Comparison of ENCODE assay signal across 8 cellular contexts in the genomic region with DNA sequence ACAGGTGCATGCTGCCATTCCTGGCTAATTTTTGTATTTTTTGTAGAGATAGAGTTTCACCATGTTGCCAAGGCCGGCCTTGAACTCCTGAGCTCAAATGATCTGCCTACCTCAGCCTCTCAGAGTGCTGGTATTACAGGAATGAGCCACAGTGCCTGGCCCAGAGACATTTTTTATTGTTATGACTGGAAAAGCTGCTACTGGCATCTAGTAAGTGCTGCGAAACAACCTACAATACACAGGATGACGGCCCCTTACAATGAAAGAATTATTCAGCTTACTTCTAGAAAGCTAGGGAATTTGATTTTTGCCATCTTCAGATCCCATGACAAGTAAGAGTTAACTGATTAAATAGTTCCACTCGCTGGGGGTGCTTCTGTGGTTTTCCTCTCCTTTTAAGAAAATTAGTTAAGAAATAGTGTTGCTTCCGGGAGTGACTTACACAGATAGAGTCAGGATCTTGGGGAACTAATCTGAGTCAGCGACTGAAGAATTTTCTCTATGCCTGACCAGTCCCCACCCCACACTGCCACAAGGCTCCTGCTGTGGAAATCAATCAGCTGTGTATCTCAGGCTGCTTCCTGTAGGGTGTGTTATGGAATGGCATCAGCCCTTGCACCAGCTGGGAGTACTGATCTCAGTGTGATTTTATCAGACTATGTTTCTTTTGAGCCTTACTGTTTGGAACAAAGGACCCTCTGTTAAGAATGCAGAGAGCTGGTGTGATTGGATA.
DNase-seq lines count a peak whose midpoint lies in the region; ATAC-seq, FAIRE-seq and TF ChIP-seq lines count a peak whose summit lies in the region.

No MANE protein-coding gene starts in this region.

- peak overlapping the region; percentile 48 for H3K4me2 ChIP-seq in K562 (ENCODE audit: insufficient read depth, low read length)

- H3K4me1 ChIP-seq in K562 (replicated peaks in 1 of 2; ENCODE audit: control insufficient read depth in 2 of 2, insufficient read depth in 2 of 2, low read length in 2 of 2) (peaks cover 19 to 54% of the 10 kb centered on the region in 2 experiments), kidney (ENCODE audit: control insufficient read depth in 1 of 2, insufficient read depth in 1 of 2, low read depth in 1 of 2, low read length in 2 of 2) (peaks cover 18 to 31% of the 10 kb centered on the region in 2 donors)

- DNase-seq in activated naive CD4-positive, alpha-beta T cell treated with Interleukin-2 at 50 U/mL for 16 hours, result peak; percentile 42
- DNase-seq in activated naive CD4-positive, alpha-beta T cell (lab: John Stamatoyannopoulos, UW), result no peak
- DNase-seq in RPMI7951 (ENCODE audit: low read depth) (peak; percentile 98), K562 (ENCODE audit: extremely low read depth in 1 of 4, low spot score in 3 of 4) (peak; percentile 70 to 85 (median 76)), kidney (peak; percentile 85)
- peak; percentile 19 for DNase-seq in stimulated activated CD4-positive, alpha-beta T cell treated with anti-CD3 and anti-CD28 coated beads, Interleukin-12 subunit alpha, Interleukin-12 subunit beta, amount 100 ng/mL, for 4 hours

- no peak for TF ChIP-seq POLR2A in K562 (conservative IDR thresholded peaks at IDR 0.05)

- in situ Hi-C loops in K562 (cut with MboI), result no loop called here

- peaks cover 45% of the 10 kb centered on the region for H3K79me2 ChIP-seq in K562 (ENCODE audit: control insufficient read depth, insufficient read depth, low read length)

- TF ChIP-seq RAD21 in K562 (CRISPR knock-in tag; conservative IDR thresholded peaks at IDR 0.05 in 1 of 2, IDR thresholded peaks at IDR 0.05 in 1 of 2), result no peak; a peak in 2 of 4 replicates

- peak; percentile 84 for TF ChIP-seq EP300 in K562 (IDR thresholded peaks at IDR 0.05; ENCODE audit: low read length)

- POLR2A ChIA-PET in K562 (lab: Yijun Ruan, JAX), result interaction anchor here (0.5 to 6.2 kb wide), 7 partner anchors 9 to 318 kb away, joined by 3 to 42 read pairs (median 4); no protein-coding TSS in a partner anchor

- no peaks in the 10 kb centered on the region for H4K20me1 ChIP-seq in K562 (replicated peaks; ENCODE audit: control insufficient read depth, insufficient read depth, low read length)

- H3K36me3 ChIP-seq in K562 (ENCODE audit: control insufficient read depth, insufficient read depth, low read length) (peaks cover 5% of the 10 kb centered on the region; the same call in 2 of the 3 replicates), kidney (ENCODE audit: control insufficient read depth in 1 of 2, insufficient read depth in 2 of 2, low read length in 2 of 2) (no peaks in the 10 kb centered on the region)

- H3K4me3 ChIP-seq in K562 (no peak overlapping the region), kidney (ENCODE audit: low read length in 2 of 2) (no peak overlapping the region)

- no peaks in the 10 kb centered on the region for H3K27me3 ChIP-seq in K562 (ENCODE audit: control insufficient read depth in 2 of 2, insufficient read depth in 2 of 2, low read length in 2 of 2)

- no TSS peak for BruUV-seq in K562 (replicated peaks; lab: Mats Ljungman, UMichigan)

- H3K27ac ChIP-seq in K562 (ENCODE audit: extremely low read depth, low read depth, low read length) (peak overlapping the region; percentile 70; the same call in 2 of the 3 replicates), kidney (ENCODE audit: low read depth in 2 of 2, low read length in 2 of 2) (peak overlapping the region; percentile 59 to 85)

- FAIRE-seq in K562 (lab: Jason Lieb, UNC) (peak; percentile 86), kidney (lab: Jason Lieb, UNC) (peak; percentile 74)

- H3K9me3 ChIP-seq in K562 (replicated peaks; ENCODE audit: control insufficient read depth, insufficient read depth, low read depth, low read length) (no peaks in the 10 kb centered on the region), kidney (ENCODE audit: control insufficient read depth in 1 of 2, low read length in 2 of 2) (no peaks in the 10 kb centered on the region)

- TF ChIP-seq CTCF in K562 (IDR thresholded peaks at IDR 0.05 in 2 of 3, conservative IDR thresholded peaks at IDR 0.05 in 1 of 3; ENCODE audit: insufficient read depth in 2 of 3, low read depth in 1 of 3, low read length in 3 of 3) (peak in 1 of 3 experiments; percentile 15; a peak in 1 of 6 replicates), kidney (IDR thresholded peaks at IDR 0.05; ENCODE audit: borderline replicate concordance, extremely low read depth, insufficient read depth) (no peak)

- peaks cover 3% of the 10 kb centered on the region for H3K9me1 ChIP-seq in K562 (ENCODE audit: control insufficient read depth, insufficient read depth, low read length)

- CTCF ChIA-PET in K562 (lab: Yijun Ruan, JAX; ENCODE audit: low intra/inter-chr PET ratio), result no interaction called here

- H3K9ac ChIP-seq in K562 (ENCODE audit: insufficient read depth in 1 of 2, low read depth in 2 of 2, low read length in 2 of 2) (peak overlapping the region in 1 of 2 experiments; percentile 26; a peak in 2 of 4 replicates), kidney (ENCODE audit: low read length in 2 of 2) (peak overlapping the region in 1 of 2 donors; percentile 53)

- 20% methylated on average over 6 of the region's 6 CpGs for WGBS in K562 (ENCODE audit: insufficient coverage, low coverage, missing lambda C conversion rate)

- ATAC-seq in K562 (peak; percentile 90), GM21825 (IDR thresholded peaks at IDR 0.05; ENCODE audit: unreplicated experiment) (no peak), HG02759 (IDR thresholded peaks at IDR 0.05; ENCODE audit: unreplicated experiment) (no peak)

- intact Hi-C loops in K562 (cut with micrococcal nuclease) (no loop called here), kidney (cut with DNase I) (no loop called here)

- no peak overlapping the region for H2AFZ ChIP-seq in K562 (ENCODE audit: low read depth, low read length)

TF ChIP-seq in K562, 482 proteins besides CTCF, POLR2A, EP300 and RAD21 (continues in another document):
- peak; percentile 18 to 31; a peak in 1 of 4 replicates for TF ChIP-seq NRF1 (conservative IDR thresholded peaks at IDR 0.05 in 1 of 2, IDR thresholded peaks at IDR 0.05 in 1 of 2)
- TF ChIP-seq ZNF175 (CRISPR knock-in tag; IDR thresholded peaks at IDR 0.05; ENCODE audit: low read depth), result peak; percentile 43; the same call in 1 of the 2 replicates
- TF ChIP-seq SOX6 (IDR thresholded peaks at IDR 0.05), result peak; percentile 85
- TF ChIP-seq BRD9 (IDR thresholded peaks at IDR 0.05; ENCODE audit: low read depth, partially characterized antibody), result peak; percentile 60
- TF ChIP-seq KLF16 (IDR thresholded peaks at IDR 0.05), result peak; percentile 82
- peak; percentile 61 to 67 for TF ChIP-seq KDM1A (IDR thresholded peaks at IDR 0.05)
- TF ChIP-seq, protein P1, sequence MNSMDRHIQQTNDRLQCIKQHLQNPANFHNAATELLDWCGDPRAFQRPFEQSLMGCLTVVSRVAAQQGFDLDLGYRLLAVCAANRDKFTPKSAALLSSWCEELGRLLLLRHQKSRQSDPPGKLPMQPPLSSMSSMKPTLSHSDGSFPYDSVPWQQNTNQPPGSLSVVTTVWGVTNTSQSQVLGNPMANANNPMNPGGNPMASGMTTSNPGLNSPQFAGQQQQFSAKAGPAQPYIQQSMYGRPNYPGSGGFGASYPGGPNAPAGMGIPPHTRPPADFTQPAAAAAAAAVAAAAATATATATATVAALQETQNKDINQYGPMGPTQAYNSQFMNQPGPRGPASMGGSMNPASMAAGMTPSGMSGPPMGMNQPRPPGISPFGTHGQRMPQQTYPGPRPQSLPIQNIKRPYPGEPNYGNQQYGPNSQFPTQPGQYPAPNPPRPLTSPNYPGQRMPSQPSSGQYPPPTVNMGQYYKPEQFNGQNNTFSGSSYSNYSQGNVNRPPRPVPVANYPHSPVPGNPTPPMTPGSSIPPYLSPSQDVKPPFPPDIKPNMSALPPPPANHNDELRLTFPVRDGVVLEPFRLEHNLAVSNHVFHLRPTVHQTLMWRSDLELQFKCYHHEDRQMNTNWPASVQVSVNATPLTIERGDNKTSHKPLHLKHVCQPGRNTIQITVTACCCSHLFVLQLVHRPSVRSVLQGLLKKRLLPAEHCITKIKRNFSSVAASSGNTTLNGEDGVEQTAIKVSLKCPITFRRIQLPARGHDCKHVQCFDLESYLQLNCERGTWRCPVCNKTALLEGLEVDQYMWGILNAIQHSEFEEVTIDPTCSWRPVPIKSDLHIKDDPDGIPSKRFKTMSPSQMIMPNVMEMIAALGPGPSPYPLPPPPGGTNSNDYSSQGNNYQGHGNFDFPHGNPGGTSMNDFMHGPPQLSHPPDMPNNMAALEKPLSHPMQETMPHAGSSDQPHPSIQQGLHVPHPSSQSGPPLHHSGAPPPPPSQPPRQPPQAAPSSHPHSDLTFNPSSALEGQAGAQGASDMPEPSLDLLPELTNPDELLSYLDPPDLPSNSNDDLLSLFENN (IDR thresholded peaks at IDR 0.05; ENCODE audit: low read depth in 2 of 2, low read length in 2 of 2), result 0 out of 4 replicates have a peak, but pooled peaks of 1 of the 2 experiments have one; percentile 60
- no peak for TF ChIP-seq POLR2H (tag; IDR thresholded peaks at IDR 0.05; ENCODE audit: low read depth)
- TF ChIP-seq, protein P2, sequence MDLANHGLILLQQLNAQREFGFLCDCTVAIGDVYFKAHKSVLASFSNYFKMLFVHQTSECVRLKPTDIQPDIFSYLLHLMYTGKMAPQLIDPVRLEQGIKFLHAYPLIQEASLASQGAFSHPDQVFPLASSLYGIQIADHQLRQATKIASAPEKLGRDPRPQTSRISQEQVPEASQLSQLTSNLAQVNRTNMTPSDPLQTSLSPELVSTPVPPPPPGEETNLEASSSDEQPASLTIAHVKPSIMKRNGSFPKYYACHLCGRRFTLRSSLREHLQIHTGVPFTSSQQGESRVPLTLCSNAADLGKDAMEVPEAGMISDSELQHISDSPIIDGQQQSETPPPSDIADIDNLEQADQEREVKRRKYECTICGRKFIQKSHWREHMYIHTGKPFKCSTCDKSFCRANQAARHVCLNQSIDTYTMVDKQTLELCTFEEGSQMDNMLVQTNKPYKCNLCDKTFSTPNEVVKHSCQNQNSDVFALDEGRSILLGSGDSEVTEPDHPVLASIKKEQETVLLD (IDR thresholded peaks at IDR 0.05), result no peak
- no peak for TF ChIP-seq ZFX (CRISPR knock-in tag; IDR thresholded peaks at IDR 0.05)
- peak; percentile 67 for TF ChIP-seq WHSC1 (IDR thresholded peaks at IDR 0.05; ENCODE audit: low read length)
- TF ChIP-seq NFIC (IDR thresholded peaks at IDR 0.05), result peak; percentile 40; the same call in 1 of the 2 replicates
- TF ChIP-seq FOSL1 (tag; conservative IDR thresholded peaks at IDR 0.05), result peak; percentile 93
- peak; percentile 87 for TF ChIP-seq JUN (IDR thresholded peaks at IDR 0.05; ENCODE audit: borderline replicate concordance, low read depth, low read length)
- no peak; the same call in 1 of the 2 replicates for TF ChIP-seq JUN (CRISPR knock-in tag; IDR thresholded peaks at IDR 0.05; ENCODE audit: borderline replicate concordance)

Comparison
In these comparisons a context has a peak if more than half of its experiments do, and no peak if none do; other contexts are left out.
1. DNase-seq: peak in activated naive CD4-positive, alpha-beta T cell treated with Interleukin-2 at 50 U/mL for 16 hours (single experiment), RPMI7951 (single experiment), K562 (4 of 4), kidney (single experiment) and stimulated activated CD4-positive, alpha-beta T cell treated with anti-CD3 and anti-CD28 coated beads, Interleukin-12 subunit alpha, Interleukin-12 subunit beta, amount 100 ng/mL, for 4 hours (single experiment); none in activated naive CD4-positive, alpha-beta T cell (0 of 4).